ENCODE assay signal across 13 cellular contexts in the genomic region with DNA sequence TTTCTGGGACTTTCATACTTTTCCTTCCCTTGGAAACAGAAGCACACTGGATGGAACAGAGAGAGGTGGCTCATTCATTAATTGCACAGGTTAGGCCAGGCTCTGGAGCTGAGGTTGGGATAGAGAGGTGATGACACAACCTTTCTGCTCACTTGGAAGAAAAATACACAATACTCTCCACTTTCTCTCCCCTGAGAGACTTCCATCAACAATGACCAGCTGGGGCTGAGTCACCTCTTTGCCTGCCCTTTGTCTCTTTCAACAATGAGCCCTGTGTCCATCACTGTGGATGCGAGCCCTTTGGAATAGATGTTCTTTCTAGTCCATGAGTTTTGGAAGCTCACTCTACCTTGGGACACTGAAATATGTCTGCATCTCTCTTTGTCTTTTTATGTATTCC. TPM values are rescaled to one million over a fixed set of nuclear protein-coding genes. Genes with fewer than 3 reads are reported as not detected.
DNase-seq lines count a peak whose midpoint lies in the region; ATAC-seq and TF ChIP-seq lines count a peak whose summit lies in the region.
"Had no signal": no experiment of that assay in that cellular context is flagged by ENCODE, and none has a peak within 500 bp of the region (broad histone marks: within the 10 kb centered on the region; RNA-seq: fewer than 3 reads in every experiment).

No MANE protein-coding gene starts in this region.

- H3K4me1 Mint-ChIP-seq in endodermal cell = peaks cover 44% of the 10 kb centered on the region

- ATAC-seq in GM21619 (IDR thresholded peaks at IDR 0.05; ENCODE audit: unreplicated experiment) (no peak), HG02884 (IDR thresholded peaks at IDR 0.05; ENCODE audit: unreplicated experiment) (no peak)
- ATAC-seq: upper lobe of right lung had no signal

- TF ChIP-seq POLR2A in erythroblast (IDR thresholded peaks at IDR 0.05; ENCODE audit: low read length) = no peak

- peaks cover 2% of the 10 kb centered on the region for H3K27me3 Mint-ChIP-seq in endodermal cell (ENCODE audit: insufficient read depth)
- H3K27me3 Mint-ChIP-seq: activated CD4-positive, alpha-beta memory T cell treated with anti-CD3 and anti-CD28 coated beads for 36 hours had no signal

- no peaks in the 10 kb centered on the region for H3K9me3 Mint-ChIP-seq in endodermal cell
- H3K9me3 Mint-ChIP-seq: activated CD4-positive, alpha-beta memory T cell treated with anti-CD3 and anti-CD28 coated beads for 36 hours; CD14-positive monocyte had no signal

- H3K4me3 ChIP-seq in MG63 = no peak overlapping the region
- H3K4me3 ChIP-seq in dorsolateral prefrontal cortex = peak overlapping the region in 2 of 59 donors; percentile 2 to 14
- no peak overlapping the region for H3K4me3 ChIP-seq in endodermal cell (ENCODE audit: low read length)
- H3K4me3 ChIP-seq: cardiac muscle cell, Peyer's patch, upper lobe of right lung had no signal

- H3K27ac Mint-ChIP-seq in endodermal cell = no peak overlapping the region

- H3K9me3 ChIP-seq in MG63 = no peaks in the 10 kb centered on the region
- no peaks in the 10 kb centered on the region for H3K9me3 ChIP-seq in endodermal cell (ENCODE audit: control insufficient read depth, low read length)
- H3K9me3 ChIP-seq: Peyer's patch, upper lobe of right lung had no signal

- peaks cover 4% of the 10 kb centered on the region for H3K36me3 Mint-ChIP-seq in endodermal cell (ENCODE audit: low read depth)

- H3K4me1 ChIP-seq in endodermal cell (ENCODE audit: control insufficient read depth, insufficient read depth, low read length) = peaks cover 22% of the 10 kb centered on the region

- intact Hi-C loops in dorsolateral prefrontal cortex (cut with DNase I) = loop anchor here in 1 of 2 donors (5.0 kb wide), 1 partner anchor 42 kb away; the partner anchor contains the start of gene ATP2B4

- H3K4me3 Mint-ChIP-seq in endodermal cell = no peak overlapping the region
- H3K4me3 Mint-ChIP-seq: activated CD4-positive, alpha-beta memory T cell treated with anti-CD3 and anti-CD28 coated beads for 36 hours; CD14-positive monocyte had no signal

- H3K27me3 ChIP-seq in MG63 = no peaks in the 10 kb centered on the region
- H3K27me3 ChIP-seq in dorsolateral prefrontal cortex = no peaks in the 10 kb centered on the region
- H3K27me3 ChIP-seq in endodermal cell (ENCODE audit: control insufficient read depth, insufficient read depth, low read length, poor library complexity, severe bottlenecking) = no peaks in the 10 kb centered on the region
- H3K27me3 ChIP-seq: Peyer's patch, upper lobe of right lung had no signal

- WGBS in endodermal cell (ENCODE audit: insufficient coverage in 1 of 2, insufficient read length in 1 of 2), 2 experiments = 86 to 93% methylated on average over 1 of the region's 1 CpG

- no peak overlapping the region for H3K9ac ChIP-seq in endodermal cell (ENCODE audit: extremely low read depth, low read length, poor library complexity, severe bottlenecking)

- H3K27ac ChIP-seq in dorsolateral prefrontal cortex (peak overlapping the region in 57 of 59 donors; percentile 39 to 93 (median 83)), endodermal cell (ENCODE audit: low read depth, low read length) (no peak overlapping the region)
- H3K27ac ChIP-seq: cardiac muscle cell, upper lobe of right lung had no signal

- TF ChIP-seq CTCF in dorsolateral prefrontal cortex (IDR thresholded peaks at IDR 0.05 in 54 of 56, conservative IDR thresholded peaks at IDR 0.05 in 2 of 56; ENCODE audit: low read depth in 1 of 56, partially characterized antibody in 56 of 56) (peak in 2 of 56 donors; percentile 5 to 29), endodermal cell (conservative IDR thresholded peaks at IDR 0.05) (no peak)

- DNase-seq in AG08396 (ENCODE audit: low spot score) (peak; percentile 32), MG63 (peak; percentile 65), dorsolateral prefrontal cortex (peak in 7 of 10 donors; percentile 38 to 86 (median 67)), midbrain (lab: John Stamatoyannopoulos, UW) (peak; percentile 75), erythroblast (lab: John Stamatoyannopoulos, UW) (no peak), endodermal cell (no peak)
- DNase-seq: activated CD4-positive, alpha-beta memory T cell treated with anti-CD3 and anti-CD28 coated beads for 36 hours; Peyer's patch; upper lobe of right lung had no signal

- peaks cover 73% of the 10 kb centered on the region for H3K36me3 ChIP-seq in MG63
- H3K36me3 ChIP-seq in endodermal cell (ENCODE audit: control insufficient read depth, insufficient read depth, low read length) = peaks cover 4% of the 10 kb centered on the region
- H3K36me3 ChIP-seq: cardiac muscle cell, Peyer's patch, upper lobe of right lung had no signal

RNA-seq across cellular contexts. Expression of gene ATP2B4, which starts 43.1 kb away (rescaled TPM):
- 37.6 and 43.6 TPM in 2 replicates for total RNA-seq in MG63 (2014; rRNA removed; shearing (Covaris generic); ENCODE audit: low replicate concordance)
- total RNA-seq in dorsolateral prefrontal cortex (100 to 1,000 TPM in 118 of 120 experiments, 10 to 100 TPM in 2; 87.0 to 184 (median 142) TPM), endodermal cell (10 to 100 TPM; 34.9 to 60.0 TPM)
- polyA plus RNA-seq in endodermal cell (2013, experiment 1 of 2) = 67.4 TPM
- polyA plus RNA-seq in endodermal cell (2013, experiment 2 of 2) = 64.6 TPM

Comparison
In these comparisons a context has a peak if more than half of its experiments do, and no peak if none do; other contexts are left out.
1. DNase-seq: peak in AG08396 (single experiment), MG63 (single experiment), dorsolateral prefrontal cortex (7 of 10) and midbrain (single experiment); none in erythroblast (0 of 2) and endodermal cell (single experiment).